Comparison of ENCODE assay signal across 30 cellular contexts in the genomic region with DNA sequence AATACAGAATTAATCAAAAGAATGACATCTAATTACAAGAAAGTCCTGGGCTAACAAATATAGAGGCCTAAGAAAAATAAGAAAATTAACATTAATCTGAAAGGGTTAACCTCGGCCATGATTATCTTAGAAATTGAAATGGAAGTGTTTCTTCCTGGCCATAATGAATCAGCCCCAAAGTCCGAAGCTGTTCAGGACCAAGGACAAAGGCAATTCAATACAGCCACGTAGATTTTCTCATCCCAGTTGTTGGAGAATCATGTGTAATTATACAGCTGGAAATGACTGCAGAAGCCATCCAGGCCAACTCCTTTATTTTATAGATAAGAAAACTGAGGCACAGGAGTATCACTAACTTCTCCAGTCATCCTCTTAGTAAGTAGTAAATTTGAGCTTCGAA. TPM values are rescaled to one million over a fixed set of nuclear protein-coding genes. Genes with fewer than 3 reads are reported as not detected.
DNase-seq lines count a peak whose midpoint lies in the region; ATAC-seq and TF ChIP-seq lines count a peak whose summit lies in the region.
"Had no signal": no experiment of that assay in that cellular context is flagged by ENCODE, and none has a peak within 500 bp of the region (broad histone marks: within the 10 kb centered on the region; RNA-seq: fewer than 3 reads in every experiment).

No MANE protein-coding gene starts in this region.

- H4K20me1 ChIP-seq in SK-N-SH (ENCODE audit: insufficient read depth) (no peaks in the 10 kb centered on the region), fibroblast of lung (ENCODE audit: control insufficient read depth, extremely low read depth, insufficient read depth, low read length) (no peaks in the 10 kb centered on the region)

- H2AFZ ChIP-seq in SK-N-SH (ENCODE audit: low read depth) (no peak overlapping the region), fibroblast of lung (ENCODE audit: low read length) (no peak overlapping the region)

- no peak overlapping the region for H3K9ac ChIP-seq in SK-N-SH
- H3K9ac ChIP-seq in fibroblast of lung (ENCODE audit: insufficient read depth, low read length): no peak overlapping the region

- H3K27me3 ChIP-seq in SK-N-SH (ENCODE audit: insufficient read depth): no peaks in the 10 kb centered on the region
- no peaks in the 10 kb centered on the region for H3K27me3 ChIP-seq in fibroblast of lung (ENCODE audit: control insufficient read depth, insufficient read depth, low read length)
- H3K27me3 ChIP-seq: breast epithelium, colonic mucosa, suprapubic skin, upper lobe of left lung had no signal

- 62% methylated on average over 4 of the region's 4 CpGs for WGBS in SK-N-SH (ENCODE audit: low lambda C conversion rate)

- TF ChIP-seq EP300 in SK-N-SH (IDR thresholded peaks at IDR 0.05; ENCODE audit: borderline replicate concordance in 1 of 2, low read depth in 1 of 2, low read length in 1 of 2): no peak

- no peak for DNase-seq in SK-N-SH
- DNase-seq in fibroblast of lung (ENCODE audit: low read depth in 2 of 2): peak; percentile 2 to 18
- DNase-seq in renal cortical epithelial cell (ENCODE audit: low read depth): peak; percentile 6
- no peak for DNase-seq in foreskin melanocyte
- DNase-seq in stimulated activated CD4-positive, alpha-beta T cell treated with anti-CD3 and anti-CD28 coated beads, Interleukin-12 subunit alpha, Interleukin-12 subunit beta, amount 100 ng/mL, for 4 hours: no peak
- DNase-seq: activated CD4-positive, alpha-beta T cell treated with anti-CD3 and anti-CD28 coated beads for 36 hours; activated CD8-positive, alpha-beta T cell treated with anti-CD3 and anti-CD28 coated beads for 36 hours; activated naive CD4-positive, alpha-beta T cell treated with anti-CD3 and anti-CD28 coated beads, Interleukin-2, amount 50 U/mL, for 16 hours; AML-193; amniotic stem cell; CD4-positive, alpha-beta T cell; colonic mucosa; DND-41; effector memory CD8-positive, alpha-beta T cell; erythroblast; H7; left cardiac atrium; NCI-H146; NCI-H748 treated with DMSO at 0.1 percent for 48 hours; nephron progenitor cell; small intestine; stimulated activated naive CD4-positive, alpha-beta T cell; T-helper 9 cell; upper lobe of left lung had no signal

- POLR2A ChIA-PET in SK-N-SH (lab: Yijun Ruan, JAX): no interaction called here

- no peaks in the 10 kb centered on the region for H3K4me1 ChIP-seq in SK-N-SH (ENCODE audit: control insufficient read depth in 1 of 2, insufficient read depth in 2 of 2, low read depth in 1 of 2, low read length in 1 of 2)
- H3K4me1 ChIP-seq in fibroblast of lung (ENCODE audit: control insufficient read depth, extremely low read depth, insufficient read depth, low read length): no peaks in the 10 kb centered on the region
- H3K4me1 ChIP-seq: breast epithelium, colonic mucosa, suprapubic skin, upper lobe of left lung had no signal

- no peak for ATAC-seq in SK-N-SH treated with all-trans-retinoic acid at 6 μM for 48 hours
- no peak for ATAC-seq in GM18907 (IDR thresholded peaks at IDR 0.05; ENCODE audit: unreplicated experiment)
- ATAC-seq: activated CD4-positive, alpha-beta T cell treated with anti-CD3 and anti-CD28 coated beads for 36 hours; activated CD8-positive, alpha-beta T cell treated with anti-CD3 and anti-CD28 coated beads for 36 hours; effector memory CD8-positive, alpha-beta T cell; left cardiac atrium had no signal

- no peaks in the 10 kb centered on the region for H3K9me2 ChIP-seq in SK-N-SH

- H3K36me3 ChIP-seq in SK-N-SH (replicated peaks in 1 of 2; ENCODE audit: control insufficient read depth in 1 of 2, insufficient read depth in 2 of 2, low read length in 1 of 2) (no peaks in the 10 kb centered on the region), fibroblast of lung (ENCODE audit: control insufficient read depth, insufficient read depth, low read length) (no peaks in the 10 kb centered on the region)
- H3K36me3 ChIP-seq: breast epithelium, colonic mucosa, suprapubic skin, upper lobe of left lung had no signal

- H3K79me2 ChIP-seq in SK-N-SH (ENCODE audit: insufficient read depth) (no peaks in the 10 kb centered on the region), fibroblast of lung (ENCODE audit: control insufficient read depth, insufficient read depth, low read length) (no peaks in the 10 kb centered on the region)

- H3K9me3 ChIP-seq in SK-N-SH: no peaks in the 10 kb centered on the region
- no peaks in the 10 kb centered on the region for H3K9me3 ChIP-seq in fibroblast of lung (ENCODE audit: control insufficient read depth, insufficient read depth, low read depth, low read length)
- H3K9me3 ChIP-seq: breast epithelium, colonic mucosa, suprapubic skin, upper lobe of left lung had no signal

- no peak for TF ChIP-seq CTCF in SK-N-SH (IDR thresholded peaks at IDR 0.05)
- no peak for TF ChIP-seq CTCF in fibroblast of lung (conservative IDR thresholded peaks at IDR 0.05 in 1 of 2, IDR thresholded peaks at IDR 0.05 in 1 of 2; ENCODE audit: low read depth in 1 of 2, low read length in 2 of 2)

- no peak overlapping the region for H3K27ac ChIP-seq in SK-N-SH (ENCODE audit: low read depth in 2 of 2, low read length in 1 of 2)
- no peak overlapping the region for H3K27ac ChIP-seq in fibroblast of lung (ENCODE audit: insufficient read depth, low read length)
- H3K27ac ChIP-seq: 22Rv1, breast epithelium, colonic mucosa, suprapubic skin, upper lobe of left lung had no signal

- H3K4me3 ChIP-seq in SK-N-SH (ENCODE audit: low read depth in 2 of 2, low read length in 1 of 2) (no peak overlapping the region), fibroblast of lung (replicated peaks in 1 of 4; ENCODE audit: control extremely low read depth in 1 of 4, insufficient read depth in 1 of 4, low read depth in 3 of 4, low read length in 4 of 4) (no peak overlapping the region)
- H3K4me3 ChIP-seq: breast epithelium, colonic mucosa, suprapubic skin, upper lobe of left lung had no signal

- TF ChIP-seq RAD21 in SK-N-SH (IDR thresholded peaks at IDR 0.05; ENCODE audit: low read length): no peak

- no peaks in the 10 kb centered on the region for H3F3A ChIP-seq in SK-N-SH (replicated peaks; ENCODE audit: insufficient read depth)

- CTCF ChIA-PET in SK-N-SH (lab: Yijun Ruan, JAX): no interaction called here

- H3K4me2 ChIP-seq in SK-N-SH: no peak overlapping the region
- no peak overlapping the region for H3K4me2 ChIP-seq in fibroblast of lung (ENCODE audit: extremely low read depth, insufficient read depth, low read length)

TF ChIP-seq in SK-N-SH, 30 proteins besides CTCF, POLR2A, EP300 and RAD21 (continues in another document):
- no peak for TF ChIP-seq RCOR1 (IDR thresholded peaks at IDR 0.05; ENCODE audit: low read length)

TF ChIP-seq in SK-N-SH treated with all-trans-retinoic acid at 6 μM for 48 hours, 23 proteins besides CTCF, POLR2A, EP300 and RAD21:
- no peak for TF ChIP-seq ZC3H10 (CRISPR knock-in tag; IDR thresholded peaks at IDR 0.05)
- TF ChIP-seq ESRRG (CRISPR knock-in tag; IDR thresholded peaks at IDR 0.05): no peak

TF ChIP-seq in PFSK-1, 5 proteins besides CTCF, POLR2A, EP300 and RAD21:
- TF ChIP-seq, protein P1, sequence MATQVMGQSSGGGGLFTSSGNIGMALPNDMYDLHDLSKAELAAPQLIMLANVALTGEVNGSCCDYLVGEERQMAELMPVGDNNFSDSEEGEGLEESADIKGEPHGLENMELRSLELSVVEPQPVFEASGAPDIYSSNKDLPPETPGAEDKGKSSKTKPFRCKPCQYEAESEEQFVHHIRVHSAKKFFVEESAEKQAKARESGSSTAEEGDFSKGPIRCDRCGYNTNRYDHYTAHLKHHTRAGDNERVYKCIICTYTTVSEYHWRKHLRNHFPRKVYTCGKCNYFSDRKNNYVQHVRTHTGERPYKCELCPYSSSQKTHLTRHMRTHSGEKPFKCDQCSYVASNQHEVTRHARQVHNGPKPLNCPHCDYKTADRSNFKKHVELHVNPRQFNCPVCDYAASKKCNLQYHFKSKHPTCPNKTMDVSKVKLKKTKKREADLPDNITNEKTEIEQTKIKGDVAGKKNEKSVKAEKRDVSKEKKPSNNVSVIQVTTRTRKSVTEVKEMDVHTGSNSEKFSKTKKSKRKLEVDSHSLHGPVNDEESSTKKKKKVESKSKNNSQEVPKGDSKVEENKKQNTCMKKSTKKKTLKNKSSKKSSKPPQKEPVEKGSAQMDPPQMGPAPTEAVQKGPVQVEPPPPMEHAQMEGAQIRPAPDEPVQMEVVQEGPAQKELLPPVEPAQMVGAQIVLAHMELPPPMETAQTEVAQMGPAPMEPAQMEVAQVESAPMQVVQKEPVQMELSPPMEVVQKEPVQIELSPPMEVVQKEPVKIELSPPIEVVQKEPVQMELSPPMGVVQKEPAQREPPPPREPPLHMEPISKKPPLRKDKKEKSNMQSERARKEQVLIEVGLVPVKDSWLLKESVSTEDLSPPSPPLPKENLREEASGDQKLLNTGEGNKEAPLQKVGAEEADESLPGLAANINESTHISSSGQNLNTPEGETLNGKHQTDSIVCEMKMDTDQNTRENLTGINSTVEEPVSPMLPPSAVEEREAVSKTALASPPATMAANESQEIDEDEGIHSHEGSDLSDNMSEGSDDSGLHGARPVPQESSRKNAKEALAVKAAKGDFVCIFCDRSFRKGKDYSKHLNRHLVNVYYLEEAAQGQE (IDR thresholded peaks at IDR 0.05; ENCODE audit: insufficient read depth in 1 of 2, low read depth in 2 of 2, low read length in 2 of 2): peak; percentile 59 to 87
- TF ChIP-seq POLR2AphosphoS5 (IDR thresholded peaks at IDR 0.05; ENCODE audit: low read depth, low read length): no peak

RNA-seq across cellular contexts. Expression of a gene that starts 38.0 kb away (rescaled TPM):
- polyA plus RNA-seq in SK-N-SH (2012; rRNA removed) (14.2 and 18.6 TPM in 2 replicates), fibroblast of lung (108 and 153 TPM in 2 replicates)
- 21.9 and 22.4 TPM in 2 replicates for polyA plus RNA-seq in SK-N-SH (2012; cell fraction: cytosol; rRNA removed)
- polyA plus RNA-seq in SK-N-SH (2012; cell fraction: nucleus; rRNA removed): 6.4 and 17.7 TPM in 2 replicates
- 5.8 TPM for polyA plus RNA-seq in PFSK-1 (2012; ENCODE audit: insufficient read length, low read depth)
- total RNA-seq in fibroblast of lung (167 and 232 TPM in 2 replicates), renal cortical epithelial cell (77.6 and 151 TPM in 2 replicates)
- 93.6 and 118 TPM in 2 replicates for polyA plus RNA-seq in fibroblast of lung (2012)
- polyA minus RNA-seq in fibroblast of lung (ENCODE audit: low replicate concordance): 16.7 and 23.4 TPM in 2 replicates

Comparison
In these comparisons a context has a peak if more than half of its experiments do, and no peak if none do; other contexts are left out.
1. DNase-seq: peak in fibroblast of lung (2 of 2) and renal cortical epithelial cell (single experiment); none in SK-N-SH (single experiment), foreskin melanocyte (single experiment) and stimulated activated CD4-positive, alpha-beta T cell treated with anti-CD3 and anti-CD28 coated beads, Interleukin-12 subunit alpha, Interleukin-12 subunit beta, amount 100 ng/mL, for 4 hours (single experiment).